In genomic region chr20:47956261-47956995, GRCh38 we compare ENCODE assay signal across 22 cellular contexts.
DNase-seq lines count a peak whose midpoint lies in the region; ATAC-seq lines count a peak whose summit lies in the region.
"Had no signal": no experiment of that assay in that cellular context is flagged by ENCODE, and none has a peak within 500 bp of the region (broad histone marks: within the 10 kb centered on the region; RNA-seq: fewer than 3 reads in every experiment).

No MANE protein-coding gene starts in this region.

- H3K4me1 ChIP-seq in right cardiac atrium (ENCODE audit: control insufficient read depth, insufficient read depth, low read length) (peaks cover 2% of the 10 kb centered on the region), trophoblast cell (ENCODE audit: control insufficient read depth in 1 of 2, insufficient read depth in 2 of 2, low read length in 2 of 2) (no peaks in the 10 kb centered on the region)
- H3K4me1 ChIP-seq: breast epithelium had no signal

- ATAC-seq in right cardiac atrium = peak in 1 of 2 donors; percentile 89
- ATAC-seq: GM12878 had no signal

- H3K9me3 ChIP-seq in right cardiac atrium (ENCODE audit: control insufficient read depth, low read length) (no peaks in the 10 kb centered on the region), trophoblast cell (ENCODE audit: insufficient read depth, low read depth, low read length) (peaks cover 3% of the 10 kb centered on the region)
- H3K9me3 ChIP-seq: breast epithelium had no signal

- H3K4me3 ChIP-seq in right cardiac atrium (ENCODE audit: low read length) (no peak overlapping the region), skeletal muscle cell (ENCODE audit: low read depth, low read length) (no peak overlapping the region), trophoblast cell (ENCODE audit: low read depth, low read length) (no peak overlapping the region)
- H3K4me3 ChIP-seq: breast epithelium, GM12878, hepatocyte, lung had no signal

- H3K4me2 ChIP-seq in trophoblast cell (ENCODE audit: low read length) = no peak overlapping the region
- H3K4me2 ChIP-seq: hepatocyte had no signal

- no peaks in the 10 kb centered on the region for H3K36me3 ChIP-seq in trophoblast cell (ENCODE audit: control insufficient read depth in 1 of 2, insufficient read depth in 2 of 2, low read length in 2 of 2)
- H3K36me3 ChIP-seq: breast epithelium had no signal

- no peak overlapping the region for H3K23ac ChIP-seq in trophoblast cell (ENCODE audit: low read length)

- H3K4ac ChIP-seq in trophoblast cell (ENCODE audit: low read depth, low read length) = no peak overlapping the region

- H3K14ac ChIP-seq in trophoblast cell (ENCODE audit: low read length) = no peak overlapping the region

- H4K8ac ChIP-seq in trophoblast cell (ENCODE audit: low read depth, low read length) = no peak overlapping the region

- no peak overlapping the region for H4K91ac ChIP-seq in trophoblast cell (ENCODE audit: low read depth, low read length)

- H2BK12ac ChIP-seq in trophoblast cell (ENCODE audit: low read length) = no peak overlapping the region

- H2AK5ac ChIP-seq in trophoblast cell (ENCODE audit: low read length) = no peak overlapping the region

- WGBS in right cardiac atrium = 57% methylated on average over 19 of the region's 19 CpGs
- no CpG with 5 or more reads among the region's 19 CpGs for WGBS in trophoblast cell (ENCODE audit: extremely low coverage, insufficient coverage, insufficient read length)

- no peak overlapping the region for H3K9ac ChIP-seq in trophoblast cell (ENCODE audit: low read length)

- peak; percentile 26 for DNase-seq in NCI-H82 (lab: John Stamatoyannopoulos, UW)
- no peak for DNase-seq in NCI-H82 treated with DMSO at 0.1 percent for 48 hours (lab: John Stamatoyannopoulos, UW; ENCODE audit: unreplicated experiment)
- peak; percentile 12 for DNase-seq in brain pericyte (ENCODE audit: low read depth, low spot score)
- DNase-seq in right cardiac atrium = peak; percentile 42 to 62 (median 52)
- DNase-seq in skeletal muscle cell (ENCODE audit: low read depth) = peak; percentile 8
- no peak for DNase-seq in trophoblast cell
- DNase-seq in Kasumi-1 (lab: John Stamatoyannopoulos, UW) = no peak
- no peak for DNase-seq in SKM-1 treated with dmso at 0.1 percent for 144 hours (lab: John Stamatoyannopoulos, UW; ENCODE audit: unreplicated experiment)
- DNase-seq: activated CD8-positive, alpha-beta memory T cell treated with anti-CD3 and anti-CD28 coated beads, Interleukin-2, amount 50 U/mL, for 4 hours; activated naive CD8-positive, alpha-beta T cell treated with anti-CD3 and anti-CD28 coated beads for 36 hours; IMR-90; NCI-H1417 treated with DMSO at 0.1 percent for 48 hours; NCI-H526; SHP77; stimulated activated CD4-positive, alpha-beta T cell treated with anti-CD3 and anti-CD28 coated beads, Interleukin-12 subunit alpha, Interleukin-12 subunit beta, amount 100 ng/mL, for 4 hours; stimulated activated CD8-positive, alpha-beta memory T cell treated with anti-CD3 and anti-CD28 coated beads, Interleukin-4, amount 100 ng/mL, for 48 hours had no signal

- H3K27ac ChIP-seq in right cardiac atrium (ENCODE audit: low read length) (no peak overlapping the region), trophoblast cell (ENCODE audit: low read depth, low read length) (no peak overlapping the region)
- H3K27ac ChIP-seq: 22Rv1, breast epithelium, hepatocyte, HL-60 had no signal

- intact Hi-C loops in right cardiac atrium (cut with DNase I) = no loop called here

- H3K27me3 ChIP-seq in right cardiac atrium (ENCODE audit: control insufficient read depth, insufficient read depth) (no peaks in the 10 kb centered on the region), trophoblast cell (ENCODE audit: insufficient read depth, low read length) (no peaks in the 10 kb centered on the region)
- H3K27me3 ChIP-seq: breast epithelium, hepatocyte had no signal

- no peak overlapping the region for H2AFZ ChIP-seq in trophoblast cell (ENCODE audit: insufficient read depth, low read length, poor library complexity)
- H2AFZ ChIP-seq: hepatocyte had no signal

- H3K79me2 ChIP-seq in trophoblast cell (ENCODE audit: control insufficient read depth, insufficient read depth, low read length, poor library complexity) = no peaks in the 10 kb centered on the region
- H3K79me2 ChIP-seq: hepatocyte had no signal

- H2BK5ac ChIP-seq in trophoblast cell (ENCODE audit: low read depth, low read length, poor library complexity) = no peak overlapping the region

- no peak overlapping the region for H4K12ac ChIP-seq in trophoblast cell (ENCODE audit: low read depth, low read length)

- no peak overlapping the region for H3K18ac ChIP-seq in trophoblast cell (ENCODE audit: low read length)

- no peaks in the 10 kb centered on the region for H3K79me1 ChIP-seq in trophoblast cell (ENCODE audit: low read length)

- no peak overlapping the region for H2BK120ac ChIP-seq in trophoblast cell (ENCODE audit: insufficient read depth, low read length, poor library complexity)

Comparison
In these comparisons a context has a peak if more than half of its experiments do, and no peak if none do; other contexts are left out.
1. DNase-seq: peak in NCI-H82 (single experiment), brain pericyte (single experiment), right cardiac atrium (3 of 3) and skeletal muscle cell (single experiment); none in NCI-H82 treated with DMSO at 0.1 percent for 48 hours (single experiment), trophoblast cell (0 of 2), Kasumi-1 (0 of 2) and SKM-1 treated with dmso at 0.1 percent for 144 hours (single experiment).